In the genomic region with DNA sequence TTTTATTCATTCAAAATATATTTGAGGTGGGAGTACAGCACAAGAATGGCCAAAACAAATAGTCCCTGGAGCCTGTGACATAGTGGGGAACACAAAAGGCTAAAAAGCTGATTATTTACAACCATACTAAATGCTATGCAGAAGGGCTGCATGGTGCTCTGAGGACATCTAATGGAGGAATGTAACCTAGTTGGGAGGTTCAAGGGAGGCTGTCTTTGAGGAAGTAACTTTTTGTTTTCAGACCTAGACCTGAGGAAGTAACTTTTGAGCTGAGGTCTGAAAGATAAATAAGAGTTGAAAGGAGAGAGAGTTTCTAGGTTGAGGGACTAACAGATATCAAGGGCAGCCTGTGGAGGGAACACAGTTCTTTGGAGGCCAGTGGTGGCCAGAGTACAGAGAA, we compare ENCODE assay signal across 8 cellular contexts. TPM values are rescaled to one million over a fixed set of nuclear protein-coding genes. Genes with fewer than 3 reads are reported as not detected.
DNase-seq lines count a peak whose midpoint lies in the region; ATAC-seq and TF ChIP-seq lines count a peak whose summit lies in the region.

No MANE protein-coding gene starts in this region.

- peak overlapping the region; percentile 42 for H3K27ac ChIP-seq in hepatocyte

- no peaks in the 10 kb centered on the region for H3K36me3 Mint-ChIP-seq in Calu3 (ENCODE audit: insufficient read depth, unreplicated experiment)
- peaks cover 5% of the 10 kb centered on the region for H3K36me3 Mint-ChIP-seq in stimulated activated memory B cell treated with anti-CD40 and anti-IgM and Interleukin-4, amounts not matched to agents 10 μg/mL and 1 μg/mL and 100 μg/mL, for 72 hours

- H3K27ac Mint-ChIP-seq in Calu3 (ENCODE audit: unreplicated experiment) = no peak overlapping the region
- H3K27ac Mint-ChIP-seq in stimulated activated memory B cell treated with anti-CD40 and anti-IgM and Interleukin-4, amounts not matched to agents 10 μg/mL and 1 μg/mL and 100 μg/mL, for 72 hours = no peak overlapping the region

- no peak overlapping the region for H3K4me2 ChIP-seq in hepatocyte

- H3K4me3 Mint-ChIP-seq in Calu3 (ENCODE audit: low read depth, unreplicated experiment) = no peak overlapping the region
- no peak overlapping the region for H3K4me3 Mint-ChIP-seq in stimulated activated memory B cell treated with anti-CD40 and anti-IgM and Interleukin-4, amounts not matched to agents 10 μg/mL and 1 μg/mL and 100 μg/mL, for 72 hours

- ATAC-seq in GM18520 (IDR thresholded peaks at IDR 0.05; ENCODE audit: unreplicated experiment) (peak; percentile 49), HG02973 (IDR thresholded peaks at IDR 0.05; ENCODE audit: unreplicated experiment) (peak; percentile 72)
- peak; percentile 89 for ATAC-seq in stimulated activated memory B cell treated with anti-CD40 and anti-IgM and Interleukin-4, amounts not matched to agents 10 μg/mL and 1 μg/mL and 100 μg/mL, for 72 hours

- H3K4me3 ChIP-seq in hepatocyte = no peak overlapping the region

- H3K27me3 ChIP-seq in hepatocyte = no peaks in the 10 kb centered on the region

- peaks cover 29% of the 10 kb centered on the region for H3K4me1 Mint-ChIP-seq in Calu3 (ENCODE audit: low read depth, unreplicated experiment)
- peaks cover 19% of the 10 kb centered on the region for H3K4me1 Mint-ChIP-seq in stimulated activated memory B cell treated with anti-CD40 and anti-IgM and Interleukin-4, amounts not matched to agents 10 μg/mL and 1 μg/mL and 100 μg/mL, for 72 hours

- H3K27me3 Mint-ChIP-seq in Calu3 (ENCODE audit: unreplicated experiment) = no peaks in the 10 kb centered on the region
- H3K27me3 Mint-ChIP-seq in stimulated activated memory B cell treated with anti-CD40 and anti-IgM and Interleukin-4, amounts not matched to agents 10 μg/mL and 1 μg/mL and 100 μg/mL, for 72 hours = no peaks in the 10 kb centered on the region

- no peaks in the 10 kb centered on the region for H3K36me3 ChIP-seq in hepatocyte (replicated peaks; ENCODE audit: insufficient read depth, low read depth)

- no peaks in the 10 kb centered on the region for H3K9me3 ChIP-seq in hepatocyte (ENCODE audit: low read depth)

- no peak overlapping the region for H2AFZ ChIP-seq in hepatocyte

- no peak for TF ChIP-seq CTCF in Calu3 (IDR thresholded peaks at IDR 0.05; ENCODE audit: unreplicated experiment)
- peak; percentile 70 for TF ChIP-seq CTCF in hepatocyte (IDR thresholded peaks at IDR 0.05; ENCODE audit: poor library complexity)

- CTCF ChIA-PET in Calu3 (lab: Charles Lee) = interaction anchor here (0.6 to 2.3 kb wide), 18 partner anchors 10 to 220 kb away, joined by 3 to 54 read pairs (median 8); a partner anchor contains a TSS

- DNase-seq in Calu3 (peak; percentile 56), NCI-H69 (lab: John Stamatoyannopoulos, UW) (peak; percentile 51), amniotic epithelial cell (ENCODE audit: low read depth) (peak; percentile 65), hepatocyte (ENCODE audit: low spot score) (peak; percentile 66)
- no peak for DNase-seq in NK-92 treated with Interleukin-12 subunit alpha and Interleukin-12 subunit beta, amount 100 ng/mL, for 24 hours (lab: John Stamatoyannopoulos, UW)

- no peaks in the 10 kb centered on the region for H3K4me1 ChIP-seq in hepatocyte (ENCODE audit: insufficient read depth)

- H4K20me1 ChIP-seq in hepatocyte (ENCODE audit: insufficient read depth, poor library complexity, severe bottlenecking) = no peaks in the 10 kb centered on the region

- intact Hi-C loops in Calu3 (cut with micrococcal nuclease; ENCODE audit: unreplicated experiment) = loop anchor here (1.0 kb wide), 3 partner anchors 91 to 149 kb away; no protein-coding TSS in a partner anchor

- no peaks in the 10 kb centered on the region for H3K9me2 ChIP-seq in hepatocyte (replicated peaks; ENCODE audit: insufficient read depth)

- TSS peak; percentile 5 for BruUV-seq in Calu3 (replicated peaks; lab: Mats Ljungman, UMichigan)

- no peaks in the 10 kb centered on the region for H3K79me2 ChIP-seq in hepatocyte

- no peaks in the 10 kb centered on the region for H3K9me3 Mint-ChIP-seq in Calu3 (ENCODE audit: low read depth, unreplicated experiment)
- H3K9me3 Mint-ChIP-seq in stimulated activated memory B cell treated with anti-CD40 and anti-IgM and Interleukin-4, amounts not matched to agents 10 μg/mL and 1 μg/mL and 100 μg/mL, for 72 hours = no peaks in the 10 kb centered on the region

RNA-seq across cellular contexts. Expression of a gene that starts 34.8 kb away (rescaled TPM):
- total RNA-seq in Calu3 (2022) = 29.2 and 37.4 TPM in 2 replicates
- 12.6 and 13.2 TPM in 2 replicates for total RNA-seq in hepatocyte
- 6.2 TPM in 2 replicates for polyA plus RNA-seq in hepatocyte
